Comparison of ENCODE assay signal across 8 cellular contexts in genomic region chr2:111123751-111124150, GRCh38. TPM values are rescaled to one million over a fixed set of nuclear protein-coding genes. Genes with fewer than 3 reads are reported as not detected.
DNase-seq lines count a peak whose midpoint lies in the region; ATAC-seq and TF ChIP-seq lines count a peak whose summit lies in the region.

No MANE protein-coding gene starts in this region.

- H3K27me3 ChIP-seq in SJCRH30 (no peaks in the 10 kb centered on the region), hepatocyte (peaks cover 9% of the 10 kb centered on the region)

- ATAC-seq in activated T-cell treated with anti-CD3 and anti-CD28 coated beads, Interleukin-2, amount 50 U/mL, for 72 hours (replicated peaks in 1 of 2) = no peak
- ATAC-seq in stimulated activated naive B cell treated with anti-CD40 and anti-IgM and Interleukin-4, amounts not matched to agents 10 μg/mL and 1 μg/mL and 100 μg/mL, for 72 hours (replicated peaks) = no peak
- ATAC-seq in HG02610 (IDR thresholded peaks at IDR 0.05; ENCODE audit: unreplicated experiment) = no peak

- H3K4me1 ChIP-seq in SJCRH30 (no peaks in the 10 kb centered on the region), hepatocyte (ENCODE audit: insufficient read depth) (peaks cover 29% of the 10 kb centered on the region)

- peaks cover 72% of the 10 kb centered on the region for H3K79me2 ChIP-seq in hepatocyte

- no peak for TF ChIP-seq CTCF in hepatocyte (IDR thresholded peaks at IDR 0.05; ENCODE audit: poor library complexity)

- peaks cover 19 to 47% of the 10 kb centered on the region in 2 donors for H3K36me3 Mint-ChIP-seq in activated T-cell treated with anti-CD3 and anti-CD28 coated beads, Interleukin-2, amount 50 U/mL, for 72 hours (ENCODE audit: insufficient read depth in 2 of 2)
- peaks cover 53 to 71% of the 10 kb centered on the region in 2 donors for H3K36me3 Mint-ChIP-seq in stimulated activated naive B cell treated with anti-CD40 and anti-IgM and Interleukin-4, amounts not matched to agents 10 μg/mL and 1 μg/mL and 100 μg/mL, for 72 hours

- peaks cover 71% of the 10 kb centered on the region for H4K20me1 ChIP-seq in hepatocyte (ENCODE audit: insufficient read depth, poor library complexity, severe bottlenecking)

- peaks cover 30% of the 10 kb centered on the region for H3K36me3 ChIP-seq in SJCRH30
- no peaks in the 10 kb centered on the region for H3K36me3 ChIP-seq in hepatocyte (replicated peaks; ENCODE audit: insufficient read depth, low read depth)

- peaks cover 63% of the 10 kb centered on the region for H3K4me1 Mint-ChIP-seq in activated T-cell treated with anti-CD3 and anti-CD28 coated beads, Interleukin-2, amount 50 U/mL, for 72 hours (ENCODE audit: low read depth)
- peaks cover 25 to 55% of the 10 kb centered on the region in 2 donors for H3K4me1 Mint-ChIP-seq in stimulated activated naive B cell treated with anti-CD40 and anti-IgM and Interleukin-4, amounts not matched to agents 10 μg/mL and 1 μg/mL and 100 μg/mL, for 72 hours

- H3K4me2 ChIP-seq in hepatocyte = peak overlapping the region; percentile 73

- WGBS in hepatocyte (ENCODE audit: low lambda C conversion rate, missing lambda C conversion rate) = 66% methylated on average over 7 of the region's 7 CpGs

- H3K9me3 Mint-ChIP-seq in activated T-cell treated with anti-CD3 and anti-CD28 coated beads, Interleukin-2, amount 50 U/mL, for 72 hours = no peaks in the 10 kb centered on the region
- H3K9me3 Mint-ChIP-seq in stimulated activated naive B cell treated with anti-CD40 and anti-IgM and Interleukin-4, amounts not matched to agents 10 μg/mL and 1 μg/mL and 100 μg/mL, for 72 hours = no peaks in the 10 kb centered on the region

- DNase-seq in activated T-cell treated with anti-CD3 and anti-CD28 coated beads, Interleukin-2, amount 50 U/mL, for 72 hours = no peak
- DNase-seq in activated T-cell treated with anti-CD3 and anti-CD28 coated beads for 4 hours (no peak), SJCRH30 (no peak), hepatocyte (ENCODE audit: low spot score) (no peak), NCI-H2081 treated with DMSO at 0.1 percent for 48 hours (lab: John Stamatoyannopoulos, UW) (no peak), DMS 273 (lab: John Stamatoyannopoulos, UW; ENCODE audit: unreplicated experiment) (no peak)
- no peak for DNase-seq in stimulated activated naive B cell treated with anti-CD40 and anti-IgM and Interleukin-4, amounts not matched to agents 10 μg/mL and 1 μg/mL and 100 μg/mL, for 72 hours

- H3K4me3 Mint-ChIP-seq in activated T-cell treated with anti-CD3 and anti-CD28 coated beads, Interleukin-2, amount 50 U/mL, for 72 hours = peak overlapping the region; percentile 64 to 86
- H3K4me3 Mint-ChIP-seq in stimulated activated naive B cell treated with anti-CD40 and anti-IgM and Interleukin-4, amounts not matched to agents 10 μg/mL and 1 μg/mL and 100 μg/mL, for 72 hours = peak overlapping the region; percentile 59 to 67

- H3K27ac Mint-ChIP-seq in activated T-cell treated with anti-CD3 and anti-CD28 coated beads, Interleukin-2, amount 50 U/mL, for 72 hours = no peak overlapping the region
- peak overlapping the region; percentile 56 for H3K27ac Mint-ChIP-seq in stimulated activated naive B cell treated with anti-CD40 and anti-IgM and Interleukin-4, amounts not matched to agents 10 μg/mL and 1 μg/mL and 100 μg/mL, for 72 hours

- H3K9me2 ChIP-seq in hepatocyte (replicated peaks; ENCODE audit: insufficient read depth) = no peaks in the 10 kb centered on the region

- H3K27me3 Mint-ChIP-seq in activated T-cell treated with anti-CD3 and anti-CD28 coated beads, Interleukin-2, amount 50 U/mL, for 72 hours (ENCODE audit: low read depth) = peaks cover 6% of the 10 kb centered on the region
- no peaks in the 10 kb centered on the region for H3K27me3 Mint-ChIP-seq in stimulated activated naive B cell treated with anti-CD40 and anti-IgM and Interleukin-4, amounts not matched to agents 10 μg/mL and 1 μg/mL and 100 μg/mL, for 72 hours

- no peak overlapping the region for H2AFZ ChIP-seq in hepatocyte

- H3K4me3 ChIP-seq in SJCRH30 = peak overlapping the region; percentile 74
- H3K4me3 ChIP-seq in hepatocyte = peak overlapping the region; percentile 99

- H3K27ac ChIP-seq in SJCRH30 (no peak overlapping the region), hepatocyte (peak overlapping the region; percentile 5)

- no peaks in the 10 kb centered on the region for H3K9me3 ChIP-seq in SJCRH30 (replicated peaks)
- H3K9me3 ChIP-seq in hepatocyte (ENCODE audit: low read depth) = no peaks in the 10 kb centered on the region

RNA-seq across cellular contexts. Expression of gene BCL2L11, which starts 3.0 kb away (rescaled TPM):
- 10 to 100 TPM; 35.4 to 36.0 TPM for total RNA-seq in activated T-cell treated with anti-CD3 and anti-CD28 coated beads, Interleukin-2, amount 50 U/mL, for 72 hours
- 13.7 and 16.4 TPM in 2 replicates for total RNA-seq in SJCRH30 (2014; rRNA removed; shearing (Covaris generic))
- 25.3 and 26.5 TPM in 2 replicates for total RNA-seq in hepatocyte
- polyA plus RNA-seq in hepatocyte = 12.3 and 13.0 TPM in 2 replicates
